Comparison of ENCODE assay signal across 9 cellular contexts in the genomic region with DNA sequence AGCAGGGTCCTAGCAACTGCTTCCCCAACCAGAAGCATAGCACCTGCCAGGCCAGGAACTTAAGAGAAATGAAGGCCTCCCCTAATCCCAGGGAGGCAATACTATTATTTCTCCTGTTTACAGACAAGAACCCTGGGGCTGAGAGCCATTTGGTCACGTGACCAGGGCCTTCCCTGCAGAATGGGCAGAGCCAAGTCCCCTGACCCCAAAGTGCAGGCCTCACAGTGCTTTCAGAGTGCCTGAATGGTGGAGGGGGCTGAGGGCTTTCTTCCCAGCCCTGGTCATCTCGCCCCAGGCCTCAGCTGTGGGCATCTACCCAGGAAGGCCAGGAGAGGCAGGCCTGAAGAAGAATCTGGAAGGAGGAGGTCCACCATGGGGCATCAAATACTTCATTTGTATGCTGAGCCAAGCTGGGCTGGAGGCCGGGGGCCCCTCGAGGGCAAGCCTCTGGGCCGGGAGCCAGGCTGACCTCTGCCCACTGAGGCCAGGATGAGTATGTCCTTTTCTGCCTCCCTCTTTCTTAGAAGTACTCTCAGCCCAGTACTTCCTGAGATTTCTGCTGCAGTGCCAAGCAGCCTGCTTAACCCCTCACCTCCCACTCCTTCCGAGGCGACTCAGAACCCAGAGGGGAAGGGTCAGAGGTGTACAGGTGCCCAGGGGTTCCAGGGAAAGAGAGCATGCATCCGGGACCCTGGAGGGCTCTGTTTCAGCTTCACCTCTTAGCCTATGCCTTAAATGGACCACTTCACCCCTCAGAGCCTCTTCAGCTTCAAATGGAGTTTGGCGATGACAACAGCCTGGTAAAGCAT. TPM values are rescaled to one million over a fixed set of nuclear protein-coding genes. Genes with fewer than 3 reads are reported as not detected.
A peak's percentile ranks its signal among the peaks of the same experiment; 100 is the strongest.
DNase-seq lines count a peak whose midpoint lies in the region; ATAC-seq and TF ChIP-seq lines count a peak whose summit lies in the region.
"Had no signal": no experiment of that assay in that cellular context is flagged by ENCODE, and none has a peak within 500 bp of the region (broad histone marks: within the 10 kb centered on the region; RNA-seq: fewer than 3 reads in every experiment).

No MANE protein-coding gene starts in this region.

- 50% methylated on average over 6 to 9 of the region's 9 CpGs for WGBS in upper lobe of left lung, 2 donors

- TF ChIP-seq CTCF in upper lobe of left lung (IDR thresholded peaks at IDR 0.05) (no peak), Caco-2 (IDR thresholded peaks at IDR 0.05; ENCODE audit: insufficient read depth in 1 of 2, low read depth in 1 of 2, low read length in 1 of 2, severe bottlenecking in 1 of 2, unreplicated experiment in 1 of 2) (no peak)

- no TSS peak for BruUV-seq in Caco-2 (replicated peaks; lab: Mats Ljungman, UMichigan)

- intact Hi-C loops in Caco-2 (cut with micrococcal nuclease; ENCODE audit: unreplicated experiment) = no loop called here

- no peaks in the 10 kb centered on the region for H3K9me3 ChIP-seq in upper lobe of left lung
- H3K9me3 ChIP-seq in Caco-2 = no peaks in the 10 kb centered on the region; the same call in 1 of the 2 replicates

- no peaks in the 10 kb centered on the region for H3K27me3 Mint-ChIP-seq in Caco-2 (ENCODE audit: insufficient read depth, unreplicated experiment)
- H3K27me3 Mint-ChIP-seq: central memory CD8-positive, alpha-beta T cell had no signal

- TF ChIP-seq POLR2A in erythroblast (IDR thresholded peaks at IDR 0.05; ENCODE audit: low read length) (no peak), upper lobe of left lung (IDR thresholded peaks at IDR 0.05) (no peak)

- DNase-seq in NCI-H69 (lab: John Stamatoyannopoulos, UW) = peak; percentile 37
- DNase-seq in erythroblast (lab: John Stamatoyannopoulos, UW) = peak; percentile 62 to 77
- DNase-seq in myocyte (ENCODE audit: low read depth) = peak; percentile 45
- DNase-seq in upper lobe of left lung = peak; percentile 24 to 87
- no peak for DNase-seq in Caco-2
- no peak for DNase-seq in SK-N-DZ (ENCODE audit: low spot score)
- DNase-seq: NCI-H748 treated with DMSO at 0.1 percent for 48 hours had no signal

- no peaks in the 10 kb centered on the region for H3K9me3 Mint-ChIP-seq in Caco-2 (ENCODE audit: unreplicated experiment)
- H3K9me3 Mint-ChIP-seq: central memory CD8-positive, alpha-beta T cell had no signal

- no peak overlapping the region for H3K27ac Mint-ChIP-seq in Caco-2 (ENCODE audit: unreplicated experiment)

- H3K27me3 ChIP-seq in upper lobe of left lung = no peaks in the 10 kb centered on the region
- no peaks in the 10 kb centered on the region for H3K27me3 ChIP-seq in Caco-2 (replicated peaks; ENCODE audit: control insufficient read depth, insufficient read depth, low read length)

- H3K36me3 ChIP-seq in upper lobe of left lung (no peaks in the 10 kb centered on the region), Caco-2 (ENCODE audit: control insufficient read depth, insufficient read depth, low read length) (no peaks in the 10 kb centered on the region)

- ATAC-seq in upper lobe of left lung (ENCODE audit: low FRiP score in 2 of 2) (peak; percentile 46 to 67), GM19023 (IDR thresholded peaks at IDR 0.05; ENCODE audit: unreplicated experiment) (no peak)

- no peak for TF ChIP-seq EP300 in upper lobe of left lung (IDR thresholded peaks at IDR 0.05)

- no peaks in the 10 kb centered on the region for H3K36me3 Mint-ChIP-seq in Caco-2 (ENCODE audit: insufficient read depth, unreplicated experiment)

- H3K27ac ChIP-seq in upper lobe of left lung = peak overlapping the region; percentile 74 to 89 (median 81)

- H3K4me1 ChIP-seq in upper lobe of left lung (peaks cover 33 to 54% (median 47%) of the 10 kb centered on the region in 4 donors), Caco-2 (peaks cover 20% of the 10 kb centered on the region)

- POLR2A ChIA-PET in Caco-2 (lab: Charles Lee) = interaction anchor here (0.6 kb wide), 2 partner anchors 18 to 44 kb away, joined by 3 read pairs; no protein-coding TSS in a partner anchor

- CTCF ChIA-PET in Caco-2 (lab: Charles Lee) = no interaction called here

- no peaks in the 10 kb centered on the region for H3K4me1 Mint-ChIP-seq in Caco-2 (ENCODE audit: low read depth, unreplicated experiment)
- H3K4me1 Mint-ChIP-seq: central memory CD8-positive, alpha-beta T cell had no signal

- no peak overlapping the region for H3K4me3 Mint-ChIP-seq in Caco-2 (ENCODE audit: unreplicated experiment)
- H3K4me3 Mint-ChIP-seq: central memory CD8-positive, alpha-beta T cell had no signal

- H3K4me3 ChIP-seq in upper lobe of left lung (no peak overlapping the region), Caco-2 (ENCODE audit: low read depth, low read length) (no peak overlapping the region)

RNA-seq across cellular contexts. Expression of a gene that starts 18.9 kb away (rescaled TPM):
- total RNA-seq in myocyte (78.1 and 127 TPM in 2 replicates), upper lobe of left lung (1,000 to 10,000 TPM in 3 of 6 donors, 100 to 1,000 TPM in 3; 568 to 1,492 (median 904) TPM), Caco-2 (2022) (28.3 and 29.2 TPM in 2 replicates)
- 62.7 TPM for polyA plus RNA-seq in myocyte (2012)
- polyA plus RNA-seq in SK-N-DZ (2014; cell fraction: cytosol; rRNA removed) = 22.7 and 24.2 TPM in 2 replicates
- polyA plus RNA-seq in SK-N-DZ (2014; cell fraction: nucleus; rRNA removed) = 28.9 and 31.9 TPM in 2 replicates

RNA-seq across cellular contexts. Expression of a gene that starts 44.2 kb away (rescaled TPM):
- total RNA-seq in myocyte (97.8 and 120 TPM in 2 replicates), upper lobe of left lung (100 to 1,000 TPM; 158 to 225 (median 173) TPM), Caco-2 (2022) (152 and 161 TPM in 2 replicates)
- polyA plus RNA-seq in myocyte (2012) = 196 TPM
- polyA plus RNA-seq in SK-N-DZ (2014; cell fraction: cytosol; rRNA removed) = 114 and 117 TPM in 2 replicates
- polyA plus RNA-seq in SK-N-DZ (2014; cell fraction: nucleus; rRNA removed) = 53.9 and 54.7 TPM in 2 replicates

Comparison
In these comparisons a context has a peak if more than half of its experiments do, and no peak if none do; other contexts are left out.
1. DNase-seq: peak in NCI-H69 (single experiment), erythroblast (2 of 2), myocyte (single experiment) and upper lobe of left lung (2 of 2); none in Caco-2 (0 of 2) and SK-N-DZ (single experiment).